1 cellular context compared by ENCODE assay signal in genomic region chr6:56047931-56048520, GRCh38.
TF ChIP-seq lines count a peak whose summit lies in the region.

No MANE protein-coding gene starts in this region.

TF ChIP-seq in GM23338, 12 proteins besides CTCF, POLR2A, EP300 and RAD21 (continued from another document):
- TF ChIP-seq, protein P1, sequence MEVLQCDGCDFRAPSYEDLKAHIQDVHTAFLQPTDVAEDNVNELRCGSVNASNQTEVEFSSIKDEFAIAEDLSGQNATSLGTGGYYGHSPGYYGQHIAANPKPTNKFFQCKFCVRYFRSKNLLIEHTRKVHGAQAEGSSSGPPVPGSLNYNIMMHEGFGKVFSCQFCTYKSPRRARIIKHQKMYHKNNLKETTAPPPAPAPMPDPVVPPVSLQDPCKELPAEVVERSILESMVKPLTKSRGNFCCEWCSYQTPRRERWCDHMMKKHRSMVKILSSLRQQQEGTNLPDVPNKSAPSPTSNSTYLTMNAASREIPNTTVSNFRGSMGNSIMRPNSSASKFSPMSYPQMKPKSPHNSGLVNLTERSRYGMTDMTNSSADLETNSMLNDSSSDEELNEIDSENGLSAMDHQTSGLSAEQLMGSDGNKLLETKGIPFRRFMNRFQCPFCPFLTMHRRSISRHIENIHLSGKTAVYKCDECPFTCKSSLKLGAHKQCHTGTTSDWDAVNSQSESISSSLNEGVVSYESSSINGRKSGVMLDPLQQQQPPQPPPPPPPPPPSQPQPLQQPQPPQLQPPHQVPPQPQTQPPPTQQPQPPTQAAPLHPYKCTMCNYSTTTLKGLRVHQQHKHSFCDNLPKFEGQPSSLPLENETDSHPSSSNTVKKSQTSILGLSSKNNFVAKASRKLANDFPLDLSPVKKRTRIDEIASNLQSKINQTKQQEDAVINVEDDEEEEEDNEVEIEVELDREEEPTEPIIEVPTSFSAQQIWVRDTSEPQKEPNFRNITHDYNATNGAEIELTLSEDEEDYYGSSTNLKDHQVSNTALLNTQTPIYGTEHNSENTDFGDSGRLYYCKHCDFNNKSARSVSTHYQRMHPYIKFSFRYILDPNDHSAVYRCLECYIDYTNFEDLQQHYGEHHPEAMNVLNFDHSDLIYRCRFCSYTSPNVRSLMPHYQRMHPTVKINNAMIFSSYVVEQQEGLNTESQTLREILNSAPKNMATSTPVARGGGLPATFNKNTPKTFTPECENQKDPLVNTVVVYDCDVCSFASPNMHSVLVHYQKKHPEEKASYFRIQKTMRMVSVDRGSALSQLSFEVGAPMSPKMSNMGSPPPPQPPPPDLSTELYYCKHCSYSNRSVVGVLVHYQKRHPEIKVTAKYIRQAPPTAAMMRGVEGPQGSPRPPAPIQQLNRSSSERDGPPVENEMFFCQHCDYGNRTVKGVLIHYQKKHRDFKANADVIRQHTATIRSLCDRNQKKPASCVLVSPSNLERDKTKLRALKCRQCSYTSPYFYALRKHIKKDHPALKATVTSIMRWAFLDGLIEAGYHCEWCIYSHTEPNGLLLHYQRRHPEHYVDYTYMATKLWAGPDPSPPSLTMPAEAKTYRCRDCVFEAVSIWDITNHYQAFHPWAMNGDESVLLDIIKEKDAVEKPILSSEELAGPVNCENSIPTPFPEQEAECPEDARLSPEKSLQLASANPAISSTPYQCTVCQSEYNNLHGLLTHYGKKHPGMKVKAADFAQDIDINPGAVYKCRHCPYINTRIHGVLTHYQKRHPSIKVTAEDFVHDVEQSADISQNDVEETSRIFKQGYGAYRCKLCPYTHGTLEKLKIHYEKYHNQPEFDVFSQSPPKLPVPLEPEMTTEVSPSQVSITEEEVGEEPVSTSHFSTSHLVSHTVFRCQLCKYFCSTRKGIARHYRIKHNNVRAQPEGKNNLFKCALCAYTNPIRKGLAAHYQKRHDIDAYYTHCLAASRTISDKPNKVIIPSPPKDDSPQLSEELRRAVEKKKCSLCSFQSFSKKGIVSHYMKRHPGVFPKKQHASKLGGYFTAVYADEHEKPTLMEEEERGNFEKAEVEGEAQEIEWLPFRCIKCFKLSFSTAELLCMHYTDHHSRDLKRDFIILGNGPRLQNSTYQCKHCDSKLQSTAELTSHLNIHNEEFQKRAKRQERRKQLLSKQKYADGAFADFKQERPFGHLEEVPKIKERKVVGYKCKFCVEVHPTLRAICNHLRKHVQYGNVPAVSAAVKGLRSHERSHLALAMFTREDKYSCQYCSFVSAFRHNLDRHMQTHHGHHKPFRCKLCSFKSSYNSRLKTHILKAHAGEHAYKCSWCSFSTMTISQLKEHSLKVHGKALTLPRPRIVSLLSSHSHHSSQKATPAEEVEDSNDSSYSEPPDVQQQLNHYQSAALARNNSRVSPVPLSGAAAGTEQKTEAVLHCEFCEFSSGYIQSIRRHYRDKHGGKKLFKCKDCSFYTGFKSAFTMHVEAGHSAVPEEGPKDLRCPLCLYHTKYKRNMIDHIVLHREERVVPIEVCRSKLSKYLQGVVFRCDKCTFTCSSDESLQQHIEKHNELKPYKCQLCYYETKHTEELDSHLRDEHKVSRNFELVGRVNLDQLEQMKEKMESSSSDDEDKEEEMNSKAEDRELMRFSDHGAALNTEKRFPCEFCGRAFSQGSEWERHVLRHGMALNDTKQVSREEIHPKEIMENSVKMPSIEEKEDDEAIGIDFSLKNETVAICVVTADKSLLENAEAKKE (CRISPR knock-in tag; IDR thresholded peaks at IDR 0.05) = no peak
- TF ChIP-seq ZNF331 (CRISPR knock-in tag; IDR thresholded peaks at IDR 0.05; ENCODE audit: low read depth) (no peak), ZNF114 (CRISPR knock-in tag; IDR thresholded peaks at IDR 0.05) (no peak), ETS1 (IDR thresholded peaks at IDR 0.05) (no peak)
TF ChIP-seq in GM23338: peak in this region for 0.
